In the genomic region with DNA sequence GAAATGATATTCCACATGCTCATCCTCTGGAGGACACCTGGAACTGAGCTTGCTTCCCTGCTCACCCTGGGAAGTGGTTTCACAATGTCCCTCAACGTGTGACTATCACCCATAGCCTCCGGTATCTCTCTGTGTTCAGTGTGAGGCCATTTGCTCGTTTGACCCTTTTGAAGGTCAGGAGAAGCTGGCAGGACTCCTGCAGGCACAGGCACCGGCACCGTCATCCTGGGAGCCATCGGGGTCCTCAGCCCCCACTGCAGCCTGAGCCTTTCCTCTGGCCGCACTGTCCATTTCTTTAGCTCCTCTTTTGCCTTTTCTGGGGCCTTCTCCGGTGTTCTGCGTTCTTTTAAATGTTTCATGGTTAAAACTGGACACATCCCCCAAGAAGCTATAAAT, we compare ENCODE assay signal across 20 cellular contexts.
"Had no signal": no experiment of that assay in that cellular context is flagged by ENCODE, and none has a peak within 500 bp of the region (broad histone marks: within the 10 kb centered on the region; RNA-seq: fewer than 3 reads in every experiment).

No MANE protein-coding gene starts in this region.

- H3K4me1 ChIP-seq: body of pancreas, prostate gland had no signal

- H3K27ac Mint-ChIP-seq: activated naive CD4-positive, alpha-beta T cell treated with anti-CD3 and anti-CD28 coated beads, Interleukin-2, amount 10 ng/mL, durations not matched to agents 7 days and 5 days; dendritic cell treated with granulocyte-macrophage colony-stimulating factor and Interleukin-4, amounts not matched to agents 40 ng/mL and 50 ng/mL, for 4 days; mesothelial cell of epicardium; stimulated activated memory B cell treated with anti-CD40 and anti-IgM and Interleukin-4, amounts not matched to agents 10 μg/mL and 1 μg/mL and 100 μg/mL, for 72 hours; T-cell; type B pancreatic cell had no signal

- H3K27me3 Mint-ChIP-seq: activated naive CD4-positive, alpha-beta T cell treated with anti-CD3 and anti-CD28 coated beads, Interleukin-2, amount 10 ng/mL, durations not matched to agents 7 days and 5 days; dendritic cell treated with granulocyte-macrophage colony-stimulating factor and Interleukin-4, amounts not matched to agents 40 ng/mL and 50 ng/mL, for 4 days had no signal

- H3K27me3 ChIP-seq: body of pancreas, cardiac muscle cell, ovary had no signal

- H3K9me3 Mint-ChIP-seq: activated naive CD4-positive, alpha-beta T cell treated with anti-CD3 and anti-CD28 coated beads, Interleukin-2, amount 10 ng/mL, durations not matched to agents 7 days and 5 days; dendritic cell treated with granulocyte-macrophage colony-stimulating factor and Interleukin-4, amounts not matched to agents 40 ng/mL and 50 ng/mL, for 4 days; mesothelial cell of epicardium; naive thymus-derived CD8-positive, alpha-beta T cell; stimulated activated memory B cell treated with anti-CD40 and anti-IgM and Interleukin-4, amounts not matched to agents 10 μg/mL and 1 μg/mL and 100 μg/mL, for 72 hours; T-cell; type B pancreatic cell had no signal

- DNase-seq: activated CD4-positive, alpha-beta T cell treated with anti-CD3 and anti-CD28 coated beads, Interleukin-2, amount 50 U/mL, for 4 hours; activated naive CD4-positive, alpha-beta T cell treated with anti-CD3 and anti-CD28 coated beads, Interleukin-2, amount 10 ng/mL, durations not matched to agents 7 days and 5 days; anterior cingulate cortex; body of pancreas; effector CD8-positive, alpha-beta T cell; foreskin keratinocyte; kidney; left lung; naive thymus-derived CD8-positive, alpha-beta T cell; ovary; SJCRH30; small intestine; T-cell; WERI-Rb-1 had no signal

- H3K27ac ChIP-seq: body of pancreas, cardiac muscle cell, foreskin keratinocyte, left lung, ovary, prostate gland, SJCRH30, WERI-Rb-1 had no signal

- H3K36me3 Mint-ChIP-seq: activated naive CD4-positive, alpha-beta T cell treated with anti-CD3 and anti-CD28 coated beads, Interleukin-2, amount 10 ng/mL, durations not matched to agents 7 days and 5 days; mesothelial cell of epicardium; naive thymus-derived CD8-positive, alpha-beta T cell; stimulated activated memory B cell treated with anti-CD40 and anti-IgM and Interleukin-4, amounts not matched to agents 10 μg/mL and 1 μg/mL and 100 μg/mL, for 72 hours; T-cell; type B pancreatic cell had no signal

- H3K4me3 Mint-ChIP-seq: activated naive CD4-positive, alpha-beta T cell treated with anti-CD3 and anti-CD28 coated beads, Interleukin-2, amount 10 ng/mL, durations not matched to agents 7 days and 5 days; dendritic cell treated with granulocyte-macrophage colony-stimulating factor and Interleukin-4, amounts not matched to agents 40 ng/mL and 50 ng/mL, for 4 days; mesothelial cell of epicardium; naive thymus-derived CD8-positive, alpha-beta T cell; stimulated activated memory B cell treated with anti-CD40 and anti-IgM and Interleukin-4, amounts not matched to agents 10 μg/mL and 1 μg/mL and 100 μg/mL, for 72 hours; T-cell; type B pancreatic cell had no signal

- H3K4me3 ChIP-seq: body of pancreas, cardiac muscle cell, left lung, ovary, prostate gland, SJCRH30 had no signal

- ATAC-seq: body of pancreas; foreskin keratinocyte; left lung; naive thymus-derived CD8-positive, alpha-beta T cell; stimulated activated memory B cell treated with anti-CD40 and anti-IgM and Interleukin-4, amounts not matched to agents 10 μg/mL and 1 μg/mL and 100 μg/mL, for 72 hours; T-cell had no signal

- H3K36me3 ChIP-seq: cardiac muscle cell, left lung, ovary, prostate gland, SJCRH30, WERI-Rb-1 had no signal

- H3K9me3 ChIP-seq: body of pancreas, left lung, ovary, prostate gland, SJCRH30 had no signal
